Comparison of ENCODE assay signal across 9 cellular contexts in the genomic region with DNA sequence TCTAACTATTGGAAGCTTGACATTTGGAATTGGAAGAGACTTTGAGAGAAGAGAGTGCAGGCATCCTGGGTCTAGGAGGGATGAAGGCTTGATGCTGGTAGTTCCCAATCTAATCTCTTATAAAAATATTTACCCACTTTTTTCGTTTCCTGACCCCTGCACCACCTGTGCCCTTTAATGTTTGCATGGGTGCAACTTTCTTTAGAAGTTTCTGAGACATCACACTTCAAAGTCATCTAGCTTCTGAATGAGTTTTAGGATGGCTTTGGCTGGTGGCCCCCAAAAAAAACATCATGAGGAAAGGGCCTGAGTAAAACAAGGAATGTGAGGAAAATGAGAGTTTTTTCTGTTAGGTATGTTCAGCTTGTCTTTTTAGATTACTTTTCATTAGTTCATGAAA. TPM values are rescaled to one million over a fixed set of nuclear protein-coding genes. Genes with fewer than 3 reads are reported as not detected.
DNase-seq lines count a peak whose midpoint lies in the region; ATAC-seq, FAIRE-seq and TF ChIP-seq lines count a peak whose summit lies in the region.
"Had no signal": no experiment of that assay in that cellular context is flagged by ENCODE, and none has a peak within 500 bp of the region (broad histone marks: within the 10 kb centered on the region; RNA-seq: fewer than 3 reads in every experiment).

No MANE protein-coding gene starts in this region.

- H4K20me1 ChIP-seq in DND-41 (ENCODE audit: insufficient read depth, low read length) = peaks cover 5% of the 10 kb centered on the region; the same call in 1 of the 2 replicates

- no peak for TF ChIP-seq POLR2A in Peyer's patch (IDR thresholded peaks at IDR 0.05)
- TF ChIP-seq POLR2A in esophagus squamous epithelium (IDR thresholded peaks at IDR 0.05) = no peak
- TF ChIP-seq POLR2A in GM12892 (IDR thresholded peaks at IDR 0.05; ENCODE audit: low read depth, low read length) = no peak

- H3K9ac ChIP-seq in DND-41 (ENCODE audit: low read depth, low read length) = peak overlapping the region; percentile 79

- peaks cover 30% of the 10 kb centered on the region for H3K79me2 ChIP-seq in DND-41 (ENCODE audit: insufficient read depth, low read length)

- H3K4me3 ChIP-seq in DND-41 (ENCODE audit: low read depth in 1 of 2, low read length in 2 of 2) (peak overlapping the region; percentile 74 to 76; a peak in 3 of 4 replicates), Peyer's patch (peak overlapping the region; percentile 58 to 94 (median 76)), esophagus squamous epithelium (peak overlapping the region; percentile 74 to 99 (median 94)), pancreas (peak overlapping the region in 3 of 4 donors; percentile 84 to 98 (median 87))

- H3K4me2 ChIP-seq in DND-41 (ENCODE audit: insufficient read depth, low read length) = peak overlapping the region; percentile 64

- H3K27me3 ChIP-seq in DND-41 (ENCODE audit: insufficient read depth, low read length, poor library complexity) (no peaks in the 10 kb centered on the region), Peyer's patch (no peaks in the 10 kb centered on the region), esophagus squamous epithelium (no peaks in the 10 kb centered on the region), pancreas (no peaks in the 10 kb centered on the region)

- H3K27ac ChIP-seq in DND-41 (ENCODE audit: low read length) (peak overlapping the region; percentile 76), Peyer's patch (peak overlapping the region in 1 of 4 donors; percentile 32), esophagus squamous epithelium (peak overlapping the region in 2 of 4 donors; percentile 89 to 92), pancreas (peak overlapping the region in 2 of 4 donors; percentile 75 to 89)

- H3K36me3 ChIP-seq in DND-41 (ENCODE audit: insufficient read depth, low read length) (peaks cover 41% of the 10 kb centered on the region), Peyer's patch (peaks cover 0 to 13% (median 0%) of the 10 kb centered on the region in 3 donors), esophagus squamous epithelium (peaks cover 0 to 37% (median 0%) of the 10 kb centered on the region in 3 donors), pancreas (peaks cover 0 to 3% (median 2%) of the 10 kb centered on the region in 3 donors)

- no peaks in the 10 kb centered on the region for H3K9me3 ChIP-seq in DND-41 (ENCODE audit: insufficient read depth, low read length, severe bottlenecking)
- no peaks in the 10 kb centered on the region for H3K9me3 ChIP-seq in Peyer's patch
- no peaks in the 10 kb centered on the region for H3K9me3 ChIP-seq in esophagus squamous epithelium
- no peaks in the 10 kb centered on the region for H3K9me3 ChIP-seq in pancreas

- ATAC-seq in DND-41 (ENCODE audit: insufficient read depth, low read depth) (0 out of 3 replicates have a peak, but pooled peaks have one; percentile 2), pancreas (no peak), HG02642 (IDR thresholded peaks at IDR 0.05; ENCODE audit: poor library complexity, unreplicated experiment) (no peak)

- H3K4me1 ChIP-seq in DND-41 (ENCODE audit: insufficient read depth, low read length) (peaks cover 24% of the 10 kb centered on the region), Peyer's patch (no peaks in the 10 kb centered on the region), esophagus squamous epithelium (peaks cover 0 to 25% (median 8%) of the 10 kb centered on the region in 3 donors), pancreas (peaks cover 0 to 16% (median 4%) of the 10 kb centered on the region in 3 donors)

- intact Hi-C loops in esophagus squamous epithelium (cut with DNase I) = no loop called here
- intact Hi-C loops in pancreas (cut with DNase I) = no loop called here

- no peak for DNase-seq in DND-41
- no peak for DNase-seq in Peyer's patch
- DNase-seq in esophagus squamous epithelium (lab: John Stamatoyannopoulos, UW) = no peak
- no peak for DNase-seq in pancreas
- DNase-seq in foreskin melanocyte = no peak
- no peak for DNase-seq in central memory CD4-positive, alpha-beta T cell
- no peak for DNase-seq in GM12892 (ENCODE audit: insufficient read length)
- DNase-seq: NCI-H524 had no signal

- FAIRE-seq in pancreas (lab: Jason Lieb, UNC) (no peak), GM12892 (lab: Jason Lieb, UNC) (no peak)

- peak overlapping the region; percentile 86 for H2AFZ ChIP-seq in DND-41 (ENCODE audit: low read depth, low read length)

- WGBS in esophagus squamous epithelium, 2 donors = 0% methylated on average over 1 of the region's 1 CpG
- WGBS in pancreas, 2 donors = 0% methylated on average over 1 of the region's 1 CpG

- no peak for TF ChIP-seq CTCF in DND-41 (IDR thresholded peaks at IDR 0.05; ENCODE audit: borderline replicate concordance, extremely low read depth, low read length, poor library complexity, severe bottlenecking)
- TF ChIP-seq CTCF in Peyer's patch (IDR thresholded peaks at IDR 0.05) = no peak
- no peak for TF ChIP-seq CTCF in esophagus squamous epithelium (IDR thresholded peaks at IDR 0.05)
- no peak for TF ChIP-seq CTCF in pancreas (IDR thresholded peaks at IDR 0.05)

RNA-seq across cellular contexts. Expression of a gene that starts 1.1 kb away (rescaled TPM):
- total RNA-seq in Peyer's patch (10 to 100 TPM; 19.8 to 55.3 (median 34.2) TPM), esophagus squamous epithelium (10 to 100 TPM in 3 of 4 donors, 1 to 10 TPM in 1; 5.1 to 13.8 (median 11.9) TPM), pancreas (10 to 100 TPM in 3 of 6 donors, 1 to 10 TPM in 3; 7.9 to 14.0 (median 10.2) TPM)
- 1 to 10 TPM; 7.2 to 8.6 TPM for polyA plus RNA-seq in pancreas
- polyA plus RNA-seq in GM12892 (2012; ENCODE audit: missing spikeins) = 28.4 TPM
